ENCODE assay signal across 1 cellular context in genomic region chr4:64780664-64781063, GRCh38.
A peak's percentile ranks its signal among the peaks of the same experiment; 100 is the strongest.
TF ChIP-seq lines count a peak whose summit lies in the region.

No MANE protein-coding gene starts in this region.

TF ChIP-seq in HepG2, 621 proteins besides CTCF, POLR2A, EP300 and RAD21:
- TF ChIP-seq E2F1 (CRISPR knock-in tag; IDR thresholded peaks at IDR 0.05) (no peak), CBX1 (IDR thresholded peaks at IDR 0.05; ENCODE audit: low read depth) (no peak), CERS6 (CRISPR knock-in tag; IDR thresholded peaks at IDR 0.05) (no peak), EEA1 (CRISPR knock-in tag; IDR thresholded peaks at IDR 0.05; ENCODE audit: borderline replicate concordance) (no peak), ZNF614 (CRISPR knock-in tag; IDR thresholded peaks at IDR 0.05; ENCODE audit: borderline replicate concordance) (no peak), MAFF (IDR thresholded peaks at IDR 0.05; ENCODE audit: low read depth, low read length) (peak; percentile 76), MAFK (conservative IDR thresholded peaks at IDR 0.05 in 1 of 2, IDR thresholded peaks at IDR 0.05 in 1 of 2; ENCODE audit: low read length in 2 of 2) (peak; percentile 53 to 83; a peak in 3 of 4 replicates), SSRP1 (CRISPR knock-in tag; IDR thresholded peaks at IDR 0.05) (no peak)
